20 cellular contexts compared by ENCODE assay signal in genomic region chr6:140817176-140817575, GRCh38.
DNase-seq lines count a peak whose midpoint lies in the region; FAIRE-seq and TF ChIP-seq lines count a peak whose summit lies in the region.
"Had no signal": no experiment of that assay in that cellular context is flagged by ENCODE, and none has a peak within 500 bp of the region (broad histone marks: within the 10 kb centered on the region; RNA-seq: fewer than 3 reads in every experiment).

No MANE protein-coding gene starts in this region.

- no peak overlapping the region for H2BK120ac ChIP-seq in mesendoderm (ENCODE audit: low read depth, low read length)

- no peak for TF ChIP-seq CTCF in bronchial epithelial cell (IDR thresholded peaks at IDR 0.05; ENCODE audit: insufficient read depth, low read length, severe bottlenecking)
- no peak for TF ChIP-seq CTCF in GM10266 (IDR thresholded peaks at IDR 0.05; ENCODE audit: control insufficient read depth, insufficient read depth, low read depth, missing control alignments)

- H3K79me2 ChIP-seq in GM23248 (ENCODE audit: insufficient read depth), result no peaks in the 10 kb centered on the region
- H3K79me2 ChIP-seq in mesendoderm (ENCODE audit: control insufficient read depth, insufficient read depth, low read length), result no peaks in the 10 kb centered on the region

- no peak overlapping the region for H3K23ac ChIP-seq in mesendoderm (ENCODE audit: low read length)

- no peak overlapping the region for H2AK5ac ChIP-seq in mesendoderm (ENCODE audit: low read length)

- no peaks in the 10 kb centered on the region for H3K79me1 ChIP-seq in mesendoderm (ENCODE audit: low read length)

- H3K27me3 Mint-ChIP-seq in activated naive CD4-positive, alpha-beta T cell treated with anti-CD3 and anti-CD28 coated beads, Interleukin-2, amount 10 ng/mL, durations not matched to agents 7 days and 5 days, result no peaks in the 10 kb centered on the region
- H3K27me3 Mint-ChIP-seq: CD4-positive, CD25-positive, alpha-beta regulatory T cell had no signal

- H3K4ac ChIP-seq in mesendoderm (ENCODE audit: low read depth, low read length), result no peak overlapping the region

- no peaks in the 10 kb centered on the region for H3F3A ChIP-seq in GM23248 (ENCODE audit: insufficient read depth)

- H3K27me3 ChIP-seq in GM23248 (replicated peaks; ENCODE audit: insufficient read depth) (no peaks in the 10 kb centered on the region), bronchial epithelial cell (ENCODE audit: control insufficient read depth, insufficient read depth, low read length) (no peaks in the 10 kb centered on the region), mesendoderm (ENCODE audit: insufficient read depth, low read length, poor library complexity) (no peaks in the 10 kb centered on the region)
- H3K27me3 ChIP-seq: BLaER1 treated with 17β-estradiol and CSF1 and Interleukin-3, amounts not matched to agents 10 nM and 100 nM had no signal

- no peak overlapping the region for H3K4me3 ChIP-seq in GM23248
- H3K4me3 ChIP-seq in bronchial epithelial cell (ENCODE audit: low read depth, low read length), result no peak overlapping the region
- no peak overlapping the region for H3K4me3 ChIP-seq in mesendoderm (ENCODE audit: low read length)
- H3K4me3 ChIP-seq: BLaER1 treated with 17β-estradiol and CSF1 and Interleukin-3, amounts not matched to agents 10 nM and 100 nM; HAP-1 had no signal

- in situ Hi-C loops in GM23248 (cut with MboI), result no loop called here

- DNase-seq in GM23248 (no peak), bronchial epithelial cell (ENCODE audit: low read depth) (peak; percentile 59), mesendoderm (peak; percentile 44), renal cortical epithelial cell (ENCODE audit: low read depth) (peak; percentile 7), NCI-H510A treated with DMSO at 0.1 percent for 48 hours (lab: John Stamatoyannopoulos, UW) (no peak), NCI-H510A (lab: John Stamatoyannopoulos, UW) (no peak), GM10266 (ENCODE audit: extremely low spot score) (no peak)
- DNase-seq in activated naive CD4-positive, alpha-beta T cell treated with anti-CD3 and anti-CD28 coated beads, Interleukin-2, amount 10 ng/mL, durations not matched to agents 7 days and 5 days, result no peak
- DNase-seq: 8988T; ACHN; Calu3; CD4-positive, CD25-positive, alpha-beta regulatory T cell; DMS 273 treated with DMSO at 0.1 percent for 48 hours; HFFc6 had no signal

- H3K27ac Mint-ChIP-seq in activated naive CD4-positive, alpha-beta T cell treated with anti-CD3 and anti-CD28 coated beads, Interleukin-2, amount 10 ng/mL, durations not matched to agents 7 days and 5 days, result no peak overlapping the region
- H3K27ac Mint-ChIP-seq: CD4-positive, CD25-positive, alpha-beta regulatory T cell; HFFc6 had no signal

- no peaks in the 10 kb centered on the region for H3K36me3 Mint-ChIP-seq in activated naive CD4-positive, alpha-beta T cell treated with anti-CD3 and anti-CD28 coated beads, Interleukin-2, amount 10 ng/mL, durations not matched to agents 7 days and 5 days
- H3K36me3 Mint-ChIP-seq: CD4-positive, CD25-positive, alpha-beta regulatory T cell had no signal

- H2AFZ ChIP-seq in GM23248, result peak overlapping the region; percentile 13; the same call in 1 of the 2 replicates

- no peak for FAIRE-seq in bronchial epithelial cell (lab: Jason Lieb, UNC)
- FAIRE-seq: GM12892, H1, HepG2, HTR-8/SVneo had no signal

- CTCF ChIA-PET in activated naive CD4-positive, alpha-beta T cell treated with anti-CD3 and anti-CD28 coated beads, Interleukin-2, amount 10 ng/mL, durations not matched to agents 7 days and 5 days (lab: Charles Lee), result no interaction called here

- H3K9ac ChIP-seq in GM23248 (no peak overlapping the region), mesendoderm (ENCODE audit: low read length) (no peak overlapping the region)
- H3K9ac ChIP-seq: BLaER1 treated with 17β-estradiol and CSF1 and Interleukin-3, amounts not matched to agents 10 nM and 100 nM had no signal

- no peaks in the 10 kb centered on the region for H3K4me1 Mint-ChIP-seq in activated naive CD4-positive, alpha-beta T cell treated with anti-CD3 and anti-CD28 coated beads, Interleukin-2, amount 10 ng/mL, durations not matched to agents 7 days and 5 days
- H3K4me1 Mint-ChIP-seq: CD4-positive, CD25-positive, alpha-beta regulatory T cell had no signal

- H3K4me1 ChIP-seq in GM23248 (ENCODE audit: insufficient read depth) (no peaks in the 10 kb centered on the region), mesendoderm (ENCODE audit: control insufficient read depth, low read depth, low read length) (no peaks in the 10 kb centered on the region)
- H3K4me1 ChIP-seq: BLaER1 treated with 17β-estradiol and CSF1 and Interleukin-3, amounts not matched to agents 10 nM and 100 nM; HAP-1 had no signal

- H3K18ac ChIP-seq in mesendoderm (ENCODE audit: low read length), result no peak overlapping the region

- H3K36me3 ChIP-seq in GM23248 (ENCODE audit: low read depth), result no peaks in the 10 kb centered on the region
- no peaks in the 10 kb centered on the region for H3K36me3 ChIP-seq in bronchial epithelial cell (ENCODE audit: control insufficient read depth, insufficient read depth, low read length)
- no peaks in the 10 kb centered on the region for H3K36me3 ChIP-seq in mesendoderm (ENCODE audit: control insufficient read depth, insufficient read depth, low read length)
- H3K36me3 ChIP-seq: BLaER1 treated with 17β-estradiol and CSF1 and Interleukin-3, amounts not matched to agents 10 nM and 100 nM; HAP-1 had no signal

- no peak overlapping the region for H2BK15ac ChIP-seq in mesendoderm (replicated peaks; ENCODE audit: low read depth)

- H3K9me3 Mint-ChIP-seq in activated naive CD4-positive, alpha-beta T cell treated with anti-CD3 and anti-CD28 coated beads, Interleukin-2, amount 10 ng/mL, durations not matched to agents 7 days and 5 days, result no peaks in the 10 kb centered on the region
- H3K9me3 Mint-ChIP-seq: HFFc6 had no signal

- no peaks in the 10 kb centered on the region for H3K9me2 ChIP-seq in GM23248 (ENCODE audit: insufficient read depth)

- H4K20me1 ChIP-seq in GM23248 (ENCODE audit: insufficient read depth), result no peaks in the 10 kb centered on the region
- H4K20me1 ChIP-seq: BLaER1 treated with 17β-estradiol and CSF1 and Interleukin-3, amounts not matched to agents 10 nM and 100 nM had no signal

- no peak overlapping the region for H3K4me2 ChIP-seq in GM23248 (ENCODE audit: unreplicated experiment)
- H3K4me2 ChIP-seq in mesendoderm (ENCODE audit: low read length), result no peak overlapping the region
- H3K4me2 ChIP-seq: BLaER1 treated with 17β-estradiol and CSF1 and Interleukin-3, amounts not matched to agents 10 nM and 100 nM had no signal

- no peaks in the 10 kb centered on the region for H3K9me3 ChIP-seq in GM23248 (ENCODE audit: low read depth)
- H3K9me3 ChIP-seq: BLaER1 treated with 17β-estradiol and CSF1 and Interleukin-3, amounts not matched to agents 10 nM and 100 nM; HAP-1 had no signal

- no peak overlapping the region for H3K4me3 Mint-ChIP-seq in activated naive CD4-positive, alpha-beta T cell treated with anti-CD3 and anti-CD28 coated beads, Interleukin-2, amount 10 ng/mL, durations not matched to agents 7 days and 5 days
- H3K4me3 Mint-ChIP-seq: CD4-positive, CD25-positive, alpha-beta regulatory T cell; HFFc6 had no signal

- WGBS in GM23248 (ENCODE audit: low coverage in 1 of 2, low lambda C conversion rate in 2 of 2, missing lambda C conversion rate in 2 of 2), 2 experiments, result 84 to 88% methylated on average over 3 of the region's 3 CpGs
- WGBS in mesendoderm (ENCODE audit: extremely low coverage, insufficient coverage, low lambda C conversion rate), result no CpG with 5 or more reads among the region's 3 CpGs

- H3K56ac ChIP-seq in mesendoderm (ENCODE audit: low read length), result no peak overlapping the region

- H2BK5ac ChIP-seq in mesendoderm (ENCODE audit: low read length), result no peak overlapping the region

- H4K5ac ChIP-seq in mesendoderm (ENCODE audit: low read length), result no peak overlapping the region

- no peak overlapping the region for H3K27ac ChIP-seq in GM23248
- H3K27ac ChIP-seq in mesendoderm (ENCODE audit: low read depth, low read length), result no peak overlapping the region
- H3K27ac ChIP-seq: BLaER1 treated with 17β-estradiol and CSF1 and Interleukin-3, amounts not matched to agents 10 nM and 100 nM had no signal

- H4K8ac ChIP-seq in mesendoderm (ENCODE audit: low read depth, low read length), result no peak overlapping the region

Comparison
In these comparisons a context has a peak if more than half of its experiments do, and no peak if none do; other contexts are left out.
1. DNase-seq: peak in bronchial epithelial cell (single experiment), mesendoderm (single experiment) and renal cortical epithelial cell (single experiment); none in GM23248 (single experiment), NCI-H510A treated with DMSO at 0.1 percent for 48 hours (single experiment), NCI-H510A (single experiment), GM10266 (single experiment) and activated naive CD4-positive, alpha-beta T cell treated with anti-CD3 and anti-CD28 coated beads, Interleukin-2, amount 10 ng/mL, durations not matched to agents 7 days and 5 days (single experiment).